ENCODE assay signal across 25 cellular contexts in the genomic region with DNA sequence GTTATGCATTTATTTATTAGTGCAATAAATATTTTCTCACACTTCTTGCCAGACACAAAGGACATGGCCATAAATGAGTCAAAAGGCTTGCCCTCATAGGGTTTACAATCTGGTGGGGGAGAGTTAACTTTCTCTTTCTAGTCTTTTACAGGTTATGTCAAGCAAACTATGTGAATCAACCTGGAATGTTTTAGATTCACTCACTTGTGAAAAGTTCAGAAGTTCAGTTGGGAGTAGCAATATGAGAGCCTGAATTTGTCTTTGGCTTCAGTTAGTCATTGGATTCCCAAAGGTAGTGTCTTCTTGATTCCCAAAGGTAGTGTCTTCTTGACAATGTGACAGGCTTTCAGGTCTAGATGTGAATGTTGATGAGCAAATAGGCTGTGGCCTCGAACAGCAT.
"Had no signal": no experiment of that assay in that cellular context is flagged by ENCODE, and none has a peak within 500 bp of the region (broad histone marks: within the 10 kb centered on the region; RNA-seq: fewer than 3 reads in every experiment).

No MANE protein-coding gene starts in this region.

- H3K4me3 Mint-ChIP-seq: dendritic cell treated with granulocyte-macrophage colony-stimulating factor and Interleukin-4, amounts not matched to agents 40 ng/mL and 50 ng/mL, for 4 days; effector memory CD8-positive, alpha-beta T cell; endodermal cell; memory B cell had no signal

- H3K9me3 ChIP-seq: colonic mucosa, esophagus muscularis mucosa, gastrocnemius medialis, heart right ventricle, lower lobe of right lung had no signal

- H3K4me1 ChIP-seq: colonic mucosa, esophagus muscularis mucosa, gastrocnemius medialis, heart right ventricle, left lung, lower lobe of right lung had no signal

- H3K27me3 ChIP-seq: colonic mucosa, esophagus muscularis mucosa, foreskin keratinocyte, gastrocnemius medialis, heart right ventricle, left lung had no signal

- H3K36me3 ChIP-seq: colonic mucosa, esophagus muscularis mucosa, gastrocnemius medialis, heart right ventricle, left lung, lower lobe of right lung had no signal

- H3K9me3 Mint-ChIP-seq: dendritic cell treated with granulocyte-macrophage colony-stimulating factor and Interleukin-4, amounts not matched to agents 40 ng/mL and 50 ng/mL, for 4 days; effector memory CD8-positive, alpha-beta T cell; endodermal cell; memory B cell had no signal

- H3K4me1 Mint-ChIP-seq: memory B cell had no signal

- H3K27ac Mint-ChIP-seq: dendritic cell treated with granulocyte-macrophage colony-stimulating factor and Interleukin-4, amounts not matched to agents 40 ng/mL and 50 ng/mL, for 4 days; effector memory CD8-positive, alpha-beta T cell; endodermal cell; memory B cell had no signal

- H3K27me3 Mint-ChIP-seq: dendritic cell treated with granulocyte-macrophage colony-stimulating factor and Interleukin-4, amounts not matched to agents 40 ng/mL and 50 ng/mL, for 4 days; effector memory CD8-positive, alpha-beta T cell had no signal

- DNase-seq: cerebellar nuclear complex; colonic mucosa; cortex of kidney; effector CD8-positive, alpha-beta T cell; effector memory CD8-positive, alpha-beta T cell; endodermal cell; foreskin keratinocyte; gastrocnemius medialis; glutamatergic neuron; head of caudate nucleus; heart right ventricle; hippocampal formation; left cardiac atrium; left lung; left ventricle myocardium superior; lower lobe of right lung; mesendoderm; midbrain had no signal

- FAIRE-seq: endometrium, islet of Langerhans, keratinocyte had no signal

- H3K27ac ChIP-seq: colonic mucosa, epithelial cell of prostate, esophagus muscularis mucosa, foreskin keratinocyte, gastrocnemius medialis, heart right ventricle, left lung, lower lobe of right lung had no signal

- H3K36me3 Mint-ChIP-seq: memory B cell had no signal

- H3K4me3 ChIP-seq: colonic mucosa, esophagus muscularis mucosa, gastrocnemius medialis, heart right ventricle, left lung, lower lobe of right lung had no signal
